In the genomic region with DNA sequence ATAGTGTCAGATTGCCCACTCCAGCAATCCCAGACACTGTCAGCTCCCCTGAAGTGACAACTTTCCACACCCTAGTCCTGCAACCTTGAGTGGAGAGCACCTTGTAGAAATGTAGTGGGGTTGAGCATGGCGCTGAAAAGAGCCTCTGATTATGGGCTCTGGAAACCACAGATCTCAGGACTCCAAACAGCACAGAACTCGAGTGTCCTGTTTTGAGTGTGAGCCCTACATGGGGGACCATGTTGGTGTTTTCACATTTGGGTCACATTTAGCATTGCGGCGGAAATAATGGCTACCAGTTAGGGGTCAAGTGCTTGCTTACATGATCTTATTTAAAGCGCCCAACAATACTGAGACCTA, we compare ENCODE assay signal across 2 cellular contexts. TPM values are rescaled to one million over a fixed set of nuclear protein-coding genes. Genes with fewer than 3 reads are reported as not detected.
"Had no signal": no experiment of that assay in that cellular context is flagged by ENCODE, and none has a peak within 500 bp of the region (broad histone marks: within the 10 kb centered on the region; RNA-seq: fewer than 3 reads in every experiment).

No MANE protein-coding gene starts in this region.

RNA-seq across cellular contexts. Expression of a gene that starts 4.2 kb away (rescaled TPM):
- total RNA-seq: cardiac muscle cell, lung microvascular endothelial cell had no signal
- polyA plus RNA-seq: cardiac muscle cell had no signal
